ENCODE assay signal across 14 cellular contexts in genomic region chr14:101357559-101358319, GRCh38.
"Had no signal": no experiment of that assay in that cellular context is flagged by ENCODE, and none has a peak within 500 bp of the region (broad histone marks: within the 10 kb centered on the region; RNA-seq: fewer than 3 reads in every experiment).

No MANE protein-coding gene starts in this region.

- H3K36me3 Mint-ChIP-seq: activated naive CD8-positive, alpha-beta T cell treated with anti-CD3 and anti-CD28 coated beads for 36 hours; brain had no signal

- H3K27me3 ChIP-seq: foreskin keratinocyte, neural progenitor cell had no signal

- ATAC-seq: foreskin keratinocyte, lower lobe of right lung had no signal

- H3K27ac ChIP-seq: foreskin keratinocyte, neural progenitor cell, thoracic aorta had no signal

- H3K9ac ChIP-seq: neural progenitor cell had no signal

- H3K4me3 ChIP-seq: lower lobe of right lung, neural progenitor cell, thoracic aorta had no signal

- H3K4me2 ChIP-seq: neural progenitor cell had no signal

- H3K9me3 ChIP-seq: thoracic aorta had no signal

- H2AFZ ChIP-seq: neural progenitor cell had no signal

- H3K27ac Mint-ChIP-seq: activated naive CD8-positive, alpha-beta T cell treated with anti-CD3 and anti-CD28 coated beads for 36 hours; neural progenitor cell had no signal

- H3K4me1 ChIP-seq: foreskin keratinocyte had no signal

- H3K4me3 Mint-ChIP-seq: activated naive CD8-positive, alpha-beta T cell treated with anti-CD3 and anti-CD28 coated beads for 36 hours; brain; central memory CD8-positive, alpha-beta T cell; neural progenitor cell had no signal

- H3K4me1 Mint-ChIP-seq: activated naive CD8-positive, alpha-beta T cell treated with anti-CD3 and anti-CD28 coated beads for 36 hours; central memory CD8-positive, alpha-beta T cell had no signal

- H3K36me3 ChIP-seq: lower lobe of right lung, neural progenitor cell, thoracic aorta had no signal

- DNase-seq: activated CD4-positive, alpha-beta T cell treated with anti-CD3 and anti-CD28 coated beads, Interleukin-2, amount 50 U/mL, for 1 hour; activated naive CD8-positive, alpha-beta T cell treated with anti-CD3 and anti-CD28 coated beads for 36 hours; cortex of kidney; effector CD4-positive, alpha-beta T cell; foreskin keratinocyte; lower lobe of right lung; midbrain; stimulated activated CD4-positive, alpha-beta T cell treated with anti-CD3 and anti-CD28 coated beads, Interleukin-12 subunit alpha, Interleukin-12 subunit beta, amount 100 ng/mL, for 4 hours; stimulated activated CD4-positive, alpha-beta T cell treated with anti-CD3 and anti-CD28 coated beads, Interleukin-2, amount 100 ng/mL, for 24 hours; T-helper 9 cell had no signal
